21 cellular contexts compared by ENCODE assay signal in the genomic region with DNA sequence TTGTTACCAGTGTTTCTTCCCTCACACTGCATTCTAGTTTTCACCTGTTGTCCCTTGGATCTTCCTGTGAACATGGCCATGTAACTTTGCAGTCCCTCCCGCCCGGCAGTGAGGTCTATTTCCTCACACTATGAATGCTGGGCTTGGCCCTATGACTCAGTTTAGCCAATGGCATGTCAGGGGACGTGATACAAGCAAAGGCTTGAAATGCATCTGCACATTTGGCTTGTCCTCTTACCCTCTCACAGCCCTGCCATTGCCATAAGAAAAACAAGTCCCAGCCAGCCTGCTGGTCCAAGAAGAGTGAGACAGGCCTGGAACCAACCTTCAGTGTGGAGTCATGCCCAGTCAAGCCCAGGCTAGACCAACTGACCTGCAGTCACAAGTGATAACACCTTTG. TPM values are rescaled to one million over a fixed set of nuclear protein-coding genes. Genes with fewer than 3 reads are reported as not detected.
DNase-seq lines count a peak whose midpoint lies in the region; ATAC-seq, FAIRE-seq and TF ChIP-seq lines count a peak whose summit lies in the region.
"Had no signal": no experiment of that assay in that cellular context is flagged by ENCODE, and none has a peak within 500 bp of the region (broad histone marks: within the 10 kb centered on the region; RNA-seq: fewer than 3 reads in every experiment).

No MANE protein-coding gene starts in this region.

- H2AFZ ChIP-seq in GM23338 (peak overlapping the region; percentile 87; the same call in 1 of the 2 replicates), K562 (ENCODE audit: low read depth, low read length) (peak overlapping the region; percentile 30; the same call in 1 of the 2 replicates), GM23248 (no peak overlapping the region)

- H3K79me2 ChIP-seq in GM23338 (replicated peaks; ENCODE audit: insufficient read depth) (no peaks in the 10 kb centered on the region), K562 (ENCODE audit: control insufficient read depth, insufficient read depth, low read length) (no peaks in the 10 kb centered on the region), GM23248 (ENCODE audit: insufficient read depth) (no peaks in the 10 kb centered on the region)

- no peak for TF ChIP-seq POLR2A in K562 (conservative IDR thresholded peaks at IDR 0.05)
- TF ChIP-seq POLR2A in esophagus squamous epithelium (IDR thresholded peaks at IDR 0.05) = no peak

- H3K27me3 ChIP-seq in GM23338 (ENCODE audit: insufficient read depth) (no peaks in the 10 kb centered on the region), K562 (ENCODE audit: control insufficient read depth in 2 of 2, insufficient read depth in 2 of 2, low read length in 2 of 2) (no peaks in the 10 kb centered on the region), esophagus squamous epithelium (peaks cover 0 to 11% (median 0%) of the 10 kb centered on the region in 4 donors), GM23248 (replicated peaks; ENCODE audit: insufficient read depth) (0 out of 2 replicates have a peak, but pooled peaks cover 6% of the 10 kb centered on the region), A673 (replicated peaks; ENCODE audit: insufficient read depth, low read depth, low read length, poor library complexity) (no peaks in the 10 kb centered on the region)

- no peak overlapping the region for H3K4me2 ChIP-seq in GM23338
- no peak overlapping the region for H3K4me2 ChIP-seq in K562 (ENCODE audit: insufficient read depth, low read length)
- no peak overlapping the region for H3K4me2 ChIP-seq in GM23248 (ENCODE audit: unreplicated experiment)

- TF ChIP-seq RAD21 in K562 (CRISPR knock-in tag; conservative IDR thresholded peaks at IDR 0.05 in 1 of 2, IDR thresholded peaks at IDR 0.05 in 1 of 2) = no peak

- no peaks in the 10 kb centered on the region for H3K9me3 ChIP-seq in K562 (replicated peaks; ENCODE audit: control insufficient read depth, insufficient read depth, low read depth, low read length)
- H3K9me3 ChIP-seq in esophagus squamous epithelium = no peaks in the 10 kb centered on the region
- H3K9me3 ChIP-seq in GM23248 (ENCODE audit: low read depth) = no peaks in the 10 kb centered on the region
- no peaks in the 10 kb centered on the region for H3K9me3 ChIP-seq in A673 (ENCODE audit: low read depth, low read length, poor library complexity, severe bottlenecking)

- H3K9me2 ChIP-seq in GM23338 (ENCODE audit: insufficient read depth) = no peaks in the 10 kb centered on the region
- no peaks in the 10 kb centered on the region for H3K9me2 ChIP-seq in GM23248 (ENCODE audit: insufficient read depth)

- no peak overlapping the region for H3K4me3 Mint-ChIP-seq in activated CD8-positive, alpha-beta T cell treated with anti-CD3 and anti-CD28 coated beads for 36 hours
- H3K4me3 Mint-ChIP-seq in activated CD8-positive, alpha-beta T cell treated with anti-CD3 and anti-CD28 coated beads, Interleukin-2, amount 10 ng/mL, durations not matched to agents 7 days and 5 days = no peak overlapping the region
- no peak overlapping the region for H3K4me3 Mint-ChIP-seq in GM23338
- H3K4me3 Mint-ChIP-seq: B cell had no signal

- no peak for FAIRE-seq in K562 (lab: Jason Lieb, UNC)
- FAIRE-seq: RCC 7860 had no signal

- H3F3A ChIP-seq in GM23338 (replicated peaks; ENCODE audit: low read depth) = no peaks in the 10 kb centered on the region
- H3F3A ChIP-seq in GM23248 (ENCODE audit: insufficient read depth) = no peaks in the 10 kb centered on the region

- no peaks in the 10 kb centered on the region for H4K20me1 ChIP-seq in GM23338 (replicated peaks; ENCODE audit: insufficient read depth)
- H4K20me1 ChIP-seq in K562 (replicated peaks; ENCODE audit: control insufficient read depth, insufficient read depth, low read length) = no peaks in the 10 kb centered on the region
- no peaks in the 10 kb centered on the region for H4K20me1 ChIP-seq in GM23248 (ENCODE audit: insufficient read depth)

- H3K4me3 ChIP-seq in GM23338 (no peak overlapping the region), K562 (no peak overlapping the region), esophagus squamous epithelium (no peak overlapping the region), GM23248 (no peak overlapping the region), A673 (ENCODE audit: low read depth, low read length, poor library complexity, severe bottlenecking) (no peak overlapping the region)

- intact Hi-C loops in activated CD8-positive, alpha-beta T cell treated with anti-CD3 and anti-CD28 coated beads for 36 hours (cut with micrococcal nuclease) = no loop called here
- intact Hi-C loops in K562 (cut with micrococcal nuclease) (loop anchor here (5.0 kb wide), 1 partner anchor 41 kb away; no protein-coding TSS in a partner anchor), esophagus squamous epithelium (cut with DNase I) (no loop called here), A673 (cut with micrococcal nuclease; ENCODE audit: unreplicated experiment) (no loop called here)

- no peaks in the 10 kb centered on the region for H3K9me1 ChIP-seq in K562 (ENCODE audit: control insufficient read depth, insufficient read depth, low read length)

- no peak overlapping the region for H3K27ac Mint-ChIP-seq in activated CD8-positive, alpha-beta T cell treated with anti-CD3 and anti-CD28 coated beads for 36 hours
- no peak overlapping the region for H3K27ac Mint-ChIP-seq in activated CD8-positive, alpha-beta T cell treated with anti-CD3 and anti-CD28 coated beads, Interleukin-2, amount 10 ng/mL, durations not matched to agents 7 days and 5 days
- H3K27ac Mint-ChIP-seq in GM23338 = no peak overlapping the region
- H3K27ac Mint-ChIP-seq: B cell had no signal

- DNase-seq in activated CD8-positive, alpha-beta T cell treated with anti-CD3 and anti-CD28 coated beads for 36 hours = no peak
- DNase-seq in activated CD8-positive, alpha-beta T cell treated with anti-CD3 and anti-CD28 coated beads, Interleukin-2, amount 10 ng/mL, durations not matched to agents 7 days and 5 days = no peak
- no peak for DNase-seq in GM23338 (ENCODE audit: low spot score)
- no peak for DNase-seq in K562 (ENCODE audit: extremely low read depth in 1 of 4, low spot score in 3 of 4)
- no peak for DNase-seq in esophagus squamous epithelium (lab: John Stamatoyannopoulos, UW)
- DNase-seq in activated CD4-positive, alpha-beta T cell treated with anti-CD3 and anti-CD28 coated beads for 1 hour = no peak
- no peak for DNase-seq in GM23248
- no peak for DNase-seq in A673 (ENCODE audit: low spot score)
- DNase-seq: DMS153, GDM1, KG1, NCI-H1417, NCI-H187, NCI-H2227 treated with DMSO at 0.1 percent for 48 hours, NCI-H510A treated with DMSO at 0.1 percent for 48 hours, NCI-H774, SHP77 had no signal

- H3K4me1 ChIP-seq in GM23338 (ENCODE audit: insufficient read depth) = 0 out of 2 replicates have a peak, but pooled peaks cover 6% of the 10 kb centered on the region
- no peaks in the 10 kb centered on the region; a peak in 2 of 5 replicates for H3K4me1 ChIP-seq in K562 (replicated peaks in 1 of 2; ENCODE audit: control insufficient read depth in 2 of 2, insufficient read depth in 2 of 2, low read length in 2 of 2)
- H3K4me1 ChIP-seq in esophagus squamous epithelium = peaks cover 0 to 20% (median 0%) of the 10 kb centered on the region in 3 donors
- no peaks in the 10 kb centered on the region for H3K4me1 ChIP-seq in GM23248 (ENCODE audit: insufficient read depth)
- no peaks in the 10 kb centered on the region for H3K4me1 ChIP-seq in A673 (ENCODE audit: insufficient read depth, low read length, poor library complexity, severe bottlenecking)

- BruUV-seq in K562 (replicated peaks; lab: Mats Ljungman, UMichigan) (no TSS peak), A673 (replicated peaks; lab: Mats Ljungman, UMichigan) (no TSS peak)

- H3K36me3 Mint-ChIP-seq in activated CD8-positive, alpha-beta T cell treated with anti-CD3 and anti-CD28 coated beads for 36 hours (ENCODE audit: low read depth) = no peaks in the 10 kb centered on the region
- H3K36me3 Mint-ChIP-seq in activated CD8-positive, alpha-beta T cell treated with anti-CD3 and anti-CD28 coated beads, Interleukin-2, amount 10 ng/mL, durations not matched to agents 7 days and 5 days (ENCODE audit: low read depth) = no peaks in the 10 kb centered on the region
- H3K36me3 Mint-ChIP-seq in GM23338 (ENCODE audit: low read depth) = no peaks in the 10 kb centered on the region

- POLR2A ChIA-PET in activated CD8-positive, alpha-beta T cell treated with anti-CD3 and anti-CD28 coated beads for 36 hours (lab: Charles Lee) = interaction anchor here (1.1 to 1.5 kb wide), 2 partner anchors 16 to 40 kb away, joined by 3 to 5 read pairs; no protein-coding TSS in a partner anchor
- POLR2A ChIA-PET in activated CD8-positive, alpha-beta T cell treated with anti-CD3 and anti-CD28 coated beads, Interleukin-2, amount 10 ng/mL, durations not matched to agents 7 days and 5 days (lab: Charles Lee) = no interaction called here
- POLR2A ChIA-PET in K562 (lab: Yijun Ruan, JAX) (interaction anchor here (0.7 to 2.5 kb wide), 5 partner anchors 12 to 40 kb away, joined by 3 to 20 read pairs (median 3); no protein-coding TSS in a partner anchor), A673 (lab: Charles Lee; ENCODE audit: low non-redundant PET) (no interaction called here)

- CTCF ChIA-PET in activated CD8-positive, alpha-beta T cell treated with anti-CD3 and anti-CD28 coated beads for 36 hours (lab: Charles Lee) = interaction anchor here (0.9 to 1.5 kb wide), 2 partner anchors 11 to 86 kb away, joined by 3 read pairs; no protein-coding TSS in a partner anchor
- CTCF ChIA-PET in activated CD8-positive, alpha-beta T cell treated with anti-CD3 and anti-CD28 coated beads, Interleukin-2, amount 10 ng/mL, durations not matched to agents 7 days and 5 days (lab: Charles Lee) = no interaction called here
- CTCF ChIA-PET in K562 (lab: Yijun Ruan, JAX; ENCODE audit: low intra/inter-chr PET ratio) = no interaction called here
- CTCF ChIA-PET in A673 (lab: Charles Lee) = no interaction called here

- 48% methylated on average over 3 of the region's 3 CpGs for WGBS in K562 (ENCODE audit: insufficient coverage, low coverage, missing lambda C conversion rate)
- 0 to 48% methylated on average over 2 to 3 of the region's 3 CpGs for WGBS in esophagus squamous epithelium, 2 donors
- WGBS in GM23248 (ENCODE audit: low coverage in 1 of 2, low lambda C conversion rate in 2 of 2, missing lambda C conversion rate in 2 of 2), 2 experiments = 56 to 66% methylated on average over 3 of the region's 3 CpGs

- TF ChIP-seq CTCF in activated CD8-positive, alpha-beta T cell treated with anti-CD3 and anti-CD28 coated beads for 36 hours (IDR thresholded peaks at IDR 0.05) = no peak
- no peak for TF ChIP-seq CTCF in GM23338 (conservative IDR thresholded peaks at IDR 0.05; ENCODE audit: low read depth in 2 of 2)
- TF ChIP-seq CTCF in K562 (IDR thresholded peaks at IDR 0.05 in 2 of 3, conservative IDR thresholded peaks at IDR 0.05 in 1 of 3; ENCODE audit: insufficient read depth in 2 of 3, low read depth in 1 of 3, low read length in 3 of 3) = no peak
- TF ChIP-seq CTCF in esophagus squamous epithelium (IDR thresholded peaks at IDR 0.05) = peak in 1 of 6 experiments; percentile 3
- TF ChIP-seq CTCF in A673 (conservative IDR thresholded peaks at IDR 0.05; ENCODE audit: low read depth, low read length) = no peak

- no peak overlapping the region for H3K27ac ChIP-seq in GM23338 (ENCODE audit: low read depth)
- H3K27ac ChIP-seq in K562 (ENCODE audit: extremely low read depth, low read depth, low read length) = no peak overlapping the region
- peak overlapping the region; percentile 11 to 71 (median 49) for H3K27ac ChIP-seq in esophagus squamous epithelium
- no peak overlapping the region for H3K27ac ChIP-seq in GM23248
- H3K27ac ChIP-seq in A673 (ENCODE audit: low read depth, low read length, poor library complexity, severe bottlenecking) = no peak overlapping the region
- H3K27ac ChIP-seq: 22Rv1 had no signal

- H3K4me1 Mint-ChIP-seq in activated CD8-positive, alpha-beta T cell treated with anti-CD3 and anti-CD28 coated beads for 36 hours (ENCODE audit: low read depth) = peaks cover 19% of the 10 kb centered on the region
- peaks cover 2% of the 10 kb centered on the region for H3K4me1 Mint-ChIP-seq in activated CD8-positive, alpha-beta T cell treated with anti-CD3 and anti-CD28 coated beads, Interleukin-2, amount 10 ng/mL, durations not matched to agents 7 days and 5 days (ENCODE audit: low read depth)
- peaks cover 15% of the 10 kb centered on the region for H3K4me1 Mint-ChIP-seq in GM23338
- H3K4me1 Mint-ChIP-seq: B cell had no signal

- H3K27me3 Mint-ChIP-seq in activated CD8-positive, alpha-beta T cell treated with anti-CD3 and anti-CD28 coated beads for 36 hours = no peaks in the 10 kb centered on the region
- no peaks in the 10 kb centered on the region for H3K27me3 Mint-ChIP-seq in activated CD8-positive, alpha-beta T cell treated with anti-CD3 and anti-CD28 coated beads, Interleukin-2, amount 10 ng/mL, durations not matched to agents 7 days and 5 days (ENCODE audit: low read depth)
- H3K27me3 Mint-ChIP-seq in GM23338 (ENCODE audit: insufficient read depth, low read depth, poor library complexity) = peaks cover 4% of the 10 kb centered on the region

- no peaks in the 10 kb centered on the region for H3K9me3 Mint-ChIP-seq in activated CD8-positive, alpha-beta T cell treated with anti-CD3 and anti-CD28 coated beads for 36 hours
- H3K9me3 Mint-ChIP-seq in activated CD8-positive, alpha-beta T cell treated with anti-CD3 and anti-CD28 coated beads, Interleukin-2, amount 10 ng/mL, durations not matched to agents 7 days and 5 days (ENCODE audit: insufficient read depth) = no peaks in the 10 kb centered on the region
- no peaks in the 10 kb centered on the region for H3K9me3 Mint-ChIP-seq in GM23338

- TF ChIP-seq EP300 in K562 (IDR thresholded peaks at IDR 0.05; ENCODE audit: low read length) = no peak

- no peaks in the 10 kb centered on the region for H3K36me3 ChIP-seq in GM23338 (ENCODE audit: insufficient read depth)
- H3K36me3 ChIP-seq in K562 (ENCODE audit: control insufficient read depth, insufficient read depth, low read length) = no peaks in the 10 kb centered on the region
- H3K36me3 ChIP-seq in esophagus squamous epithelium = no peaks in the 10 kb centered on the region
- H3K36me3 ChIP-seq in GM23248 (ENCODE audit: low read depth) = no peaks in the 10 kb centered on the region
- no peaks in the 10 kb centered on the region for H3K36me3 ChIP-seq in A673 (ENCODE audit: insufficient read depth, low read length, poor library complexity, severe bottlenecking)

- peak; percentile 34 for ATAC-seq in activated CD8-positive, alpha-beta T cell treated with anti-CD3 and anti-CD28 coated beads for 36 hours
- no peak for ATAC-seq in activated CD8-positive, alpha-beta T cell treated with anti-CD3 and anti-CD28 coated beads, Interleukin-2, amount 10 ng/mL, durations not matched to agents 7 days and 5 days
- ATAC-seq in GM23338 (no peak), K562 (no peak)
- ATAC-seq: HCT116 had no signal

- in situ Hi-C loops in K562 (cut with MboI) = no loop called here
- in situ Hi-C loops in GM23248 (cut with MboI) = no loop called here

- H3K9ac ChIP-seq in K562 (ENCODE audit: insufficient read depth in 1 of 2, low read depth in 2 of 2, low read length in 2 of 2) (no peak overlapping the region; a peak in 1 of 4 replicates), GM23248 (no peak overlapping the region)

RNA-seq across cellular contexts. Expression of a gene that starts 17.1 kb away (rescaled TPM):
- 100 to 1,000 TPM; 112 to 114 TPM for total RNA-seq in activated CD8-positive, alpha-beta T cell treated with anti-CD3 and anti-CD28 coated beads for 36 hours
- total RNA-seq in activated CD8-positive, alpha-beta T cell treated with anti-CD3 and anti-CD28 coated beads, Interleukin-2, amount 10 ng/mL, durations not matched to agents 7 days and 5 days = 100 to 1,000 TPM; 115 to 118 TPM
- 25.6 and 33.9 TPM in 2 replicates for total RNA-seq in GM23338 (2014; rRNA removed; shearing (Covaris generic))
- polyA plus RNA-seq in GM23338 (2016; fragmentation: Nextera tagmentation; extraction: Ambion mirVana) = 32.5 and 38.6 TPM in 2 replicates
- total RNA-seq in K562 (2011; cell fraction: chromatin; rRNA removed; ENCODE audit: low replicate concordance) = 140 and 431 TPM in 2 replicates
- 73.7 and 105 TPM in 2 replicates for total RNA-seq in K562 (2011; cell fraction: nucleolus; rRNA removed)
- 141 and 150 TPM in 2 replicates for total RNA-seq in K562 (2011; cell fraction: nucleoplasm; rRNA removed)
- total RNA-seq in K562 (2014; rRNA removed) = 93.8 and 109 TPM in 2 replicates
- total RNA-seq in K562 (2014; rRNA removed; fragmentation: Illumina TruSeq; extraction: Trizol) = 98.6 and 116 TPM in 2 replicates
- total RNA-seq in K562 (2015; rRNA removed; fragmentation: Illumina TruSeq; extraction: Trizol) = 82.7 and 88.5 TPM in 2 replicates
- 109 and 118 TPM in 2 replicates for total RNA-seq in K562 (2021)
- 172 and 175 TPM in 2 replicates for polyA plus RNA-seq in K562 (2011; rRNA removed)
- 52.3 and 86.8 TPM in 2 replicates for polyA plus RNA-seq in K562 (2011; cell fraction: cytosol; rRNA removed)
- polyA plus RNA-seq in K562 (2011; cell fraction: nucleus; rRNA removed) = 308 and 479 TPM in 2 replicates
- polyA plus RNA-seq in K562 (2012) = 96.3 and 101 TPM in 2 replicates
- polyA plus RNA-seq in K562 (2014; fragmentation: Illumina TruSeq; extraction: Trizol) = 146 and 170 TPM in 2 replicates
- polyA plus RNA-seq in K562 (2014; fragmentation: Nextera tagmentation; extraction: Ambion mirVana) = 10 to 100 TPM; 48.7 to 63.0 TPM
- polyA plus RNA-seq in K562 (2014; rRNA removed) = 137 and 157 TPM in 2 replicates
- 123 and 134 TPM in 2 replicates for polyA minus RNA-seq in K562 (2011; rRNA and poly(A)+ RNA removed)
- 54.2 and 59.2 TPM in 2 replicates for polyA minus RNA-seq in K562 (2011; cell fraction: cytosol; rRNA and poly(A)+ RNA removed)
- 83.7 and 175 TPM in 2 replicates for polyA minus RNA-seq in K562 (2011; cell fraction: nucleus; rRNA and poly(A)+ RNA removed)
- total RNA-seq in esophagus squamous epithelium = 10 to 100 TPM in 3 of 4 donors, 1 to 10 TPM in 1; 6.2 to 22.3 (median 12.7) TPM
- 6.1 and 7.6 TPM in 2 replicates for total RNA-seq in GM23248 (2014; rRNA removed; shearing (Covaris generic))
- polyA plus RNA-seq in GM23248 (2016; fragmentation: Nextera tagmentation; extraction: Ambion mirVana) = 8.6 and 9.6 TPM in 2 replicates
- total RNA-seq in A673 (2021) = 123 and 140 TPM in 2 replicates

Comparison
In these comparisons a context has a peak if more than half of its experiments do, and no peak if none do; other contexts are left out.
1. POLR2A ChIA-PET loops: an anchor here in activated CD8-positive, alpha-beta T cell treated with anti-CD3 and anti-CD28 coated beads for 36 hours (1.1 to 1.5 kb wide) and K562 (0.7 to 2.5 kb wide); none called in activated CD8-positive, alpha-beta T cell treated with anti-CD3 and anti-CD28 coated beads, Interleukin-2, amount 10 ng/mL, durations not matched to agents 7 days and 5 days and A673.
2. H3K27ac ChIP-seq: peak in esophagus squamous epithelium (4 of 4); none in GM23338 (single experiment), K562 (single experiment), GM23248 (single experiment) and A673 (single experiment).